In the genomic region with DNA sequence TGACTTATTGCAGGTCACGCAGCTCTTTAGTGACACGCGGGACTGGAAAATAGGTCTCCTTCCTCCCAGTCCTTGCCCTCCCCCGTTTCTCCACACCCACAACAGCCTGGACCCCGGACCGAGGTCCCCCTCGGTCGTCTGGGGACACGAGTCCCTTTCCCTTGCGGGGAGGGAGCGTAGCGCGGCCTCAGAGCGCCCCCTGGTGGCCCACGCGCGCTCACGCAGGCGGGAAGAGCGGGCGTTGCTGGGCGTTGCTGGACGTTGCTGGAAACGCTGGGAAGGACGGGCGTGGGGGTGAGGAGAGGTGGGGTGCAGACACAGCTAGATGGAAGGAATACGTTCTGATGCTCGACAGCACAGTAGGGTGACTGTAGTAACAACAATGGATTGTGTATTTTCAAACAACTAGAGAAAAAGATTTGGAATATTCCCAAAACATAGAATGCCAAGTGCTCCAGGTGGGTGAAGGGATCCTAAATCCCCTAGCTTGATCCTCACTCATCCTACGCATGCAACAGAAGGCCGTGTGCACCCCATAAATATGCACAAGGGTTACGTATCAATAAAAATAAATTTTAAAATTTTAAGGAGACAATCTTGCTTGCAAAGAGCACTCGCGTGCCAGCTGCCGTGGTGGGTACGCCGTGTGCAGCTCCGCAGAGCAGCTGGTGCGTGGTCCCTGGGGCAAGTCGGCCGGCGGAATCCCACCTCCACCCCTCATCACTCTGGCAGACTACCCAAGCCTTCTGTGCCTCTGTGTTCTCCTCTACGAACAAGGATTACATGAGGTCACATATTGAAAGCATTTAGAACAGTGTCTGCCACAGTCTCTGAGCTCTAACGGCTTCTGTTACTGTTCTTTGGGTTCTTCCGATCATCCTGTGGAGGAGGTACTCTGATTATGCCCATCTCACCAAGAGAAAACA, we compare ENCODE assay signal across 8 cellular contexts.
DNase-seq lines count a peak whose midpoint lies in the region; ATAC-seq, FAIRE-seq and TF ChIP-seq lines count a peak whose summit lies in the region.
"Had no signal": no experiment of that assay in that cellular context is flagged by ENCODE, and none has a peak within 500 bp of the region (broad histone marks: within the 10 kb centered on the region; RNA-seq: fewer than 3 reads in every experiment).

No MANE protein-coding gene starts in this region.

- H3K27me3 ChIP-seq in MG63 (peaks cover 9% of the 10 kb centered on the region; the same call in 1 of the 2 replicates), small intestine (ENCODE audit: control insufficient read depth in 2 of 2, insufficient read depth in 2 of 2, low read length in 2 of 2) (no peaks in the 10 kb centered on the region)

- no peaks in the 10 kb centered on the region for H3K36me3 Mint-ChIP-seq in T-helper 1 cell treated with Interleukin-12 subunit alpha and Interleukin-12 subunit beta and Interleukin-4 antibody, amounts not matched to agents 30 μg/mL and 1 μg/mL, for 36 hours (ENCODE audit: low read depth)

- H3K4me1 ChIP-seq in small intestine (ENCODE audit: control insufficient read depth in 2 of 2, insufficient read depth in 1 of 2, low read depth in 1 of 2, low read length in 1 of 2) = no peaks in the 10 kb centered on the region

- no peak overlapping the region for H3K27ac Mint-ChIP-seq in T-helper 1 cell treated with Interleukin-12 subunit alpha and Interleukin-12 subunit beta and Interleukin-4 antibody, amounts not matched to agents 30 μg/mL and 1 μg/mL, for 36 hours

- H3K9me3 ChIP-seq in MG63 = no peaks in the 10 kb centered on the region
- H3K9me3 ChIP-seq in small intestine (ENCODE audit: control insufficient read depth, low read depth) = no peaks in the 10 kb centered on the region

- DNase-seq in MG63 = peak; percentile 62
- peak in 43 of 51 donors; percentile 6 to 79 (median 41) for DNase-seq in hypothalamus (lab: John Stamatoyannopoulos, UW)
- DNase-seq in small intestine = peak; percentile 57

- 31 to 33% (median 32%) methylated on average over 39 to 44 of the region's 44 CpGs for WGBS in small intestine, 3 donors

- peak overlapping the region; percentile 28 for H3K4me3 Mint-ChIP-seq in T-helper 1 cell treated with Interleukin-12 subunit alpha and Interleukin-12 subunit beta and Interleukin-4 antibody, amounts not matched to agents 30 μg/mL and 1 μg/mL, for 36 hours

- peak; percentile 97 for TF ChIP-seq CTCF in GM12872 (IDR thresholded peaks at IDR 0.05; ENCODE audit: insufficient read depth, low read depth, low read length)

- peaks cover 15% of the 10 kb centered on the region for H3K4me1 Mint-ChIP-seq in T-helper 1 cell treated with Interleukin-12 subunit alpha and Interleukin-12 subunit beta and Interleukin-4 antibody, amounts not matched to agents 30 μg/mL and 1 μg/mL, for 36 hours (ENCODE audit: low read depth)

- no peak for FAIRE-seq in small intestine (lab: Jason Lieb, UNC)
- FAIRE-seq: islet of Langerhans had no signal

- ATAC-seq in HG03045 (IDR thresholded peaks at IDR 0.05; ENCODE audit: unreplicated experiment) = no peak

- peak overlapping the region; percentile 79 for H3K27ac ChIP-seq in angular gyrus (ENCODE audit: low read depth, low read length)
- no peak overlapping the region for H3K27ac ChIP-seq in small intestine (ENCODE audit: low read depth in 1 of 2, low read length in 1 of 2)

- H3K27me3 Mint-ChIP-seq in T-helper 1 cell treated with Interleukin-12 subunit alpha and Interleukin-12 subunit beta and Interleukin-4 antibody, amounts not matched to agents 30 μg/mL and 1 μg/mL, for 36 hours (ENCODE audit: low read depth) = peaks cover 17% of the 10 kb centered on the region

- H3K4me3 ChIP-seq in MG63 (no peak overlapping the region), small intestine (ENCODE audit: low read depth in 1 of 2, low read length in 2 of 2) (no peak overlapping the region)

- H3K9me3 Mint-ChIP-seq in T-helper 1 cell treated with Interleukin-12 subunit alpha and Interleukin-12 subunit beta and Interleukin-4 antibody, amounts not matched to agents 30 μg/mL and 1 μg/mL, for 36 hours = no peaks in the 10 kb centered on the region

- no peaks in the 10 kb centered on the region for H3K36me3 ChIP-seq in MG63
- no peaks in the 10 kb centered on the region for H3K36me3 ChIP-seq in small intestine (ENCODE audit: control insufficient read depth in 2 of 2, insufficient read depth in 2 of 2, low read length in 2 of 2)
